Comparison of ENCODE assay signal across 11 cellular contexts in genomic region chr11:9017773-9018172, GRCh38. TPM values are rescaled to one million over a fixed set of nuclear protein-coding genes. Genes with fewer than 3 reads are reported as not detected.
DNase-seq lines count a peak whose midpoint lies in the region; ATAC-seq and TF ChIP-seq lines count a peak whose summit lies in the region.
"Had no signal": no experiment of that assay in that cellular context is flagged by ENCODE, and none has a peak within 500 bp of the region (broad histone marks: within the 10 kb centered on the region; RNA-seq: fewer than 3 reads in every experiment).

No MANE protein-coding gene starts in this region.

- TF ChIP-seq EP300 in gastroesophageal sphincter (IDR thresholded peaks at IDR 0.05), result no peak

- 36 to 64% methylated on average over 3 of the region's 5 CpGs for WGBS in gastroesophageal sphincter (ENCODE audit: low coverage in 1 of 2), 2 donors
- 63 to 68% methylated on average over 3 to 5 of the region's 5 CpGs for WGBS in esophagus squamous epithelium, 2 donors

- TF ChIP-seq CTCF in gastroesophageal sphincter (IDR thresholded peaks at IDR 0.05) (no peak), esophagus squamous epithelium (IDR thresholded peaks at IDR 0.05) (no peak), vagina (IDR thresholded peaks at IDR 0.05) (no peak)

- H3K27me3 ChIP-seq in gastroesophageal sphincter (no peaks in the 10 kb centered on the region), esophagus squamous epithelium (no peaks in the 10 kb centered on the region), vagina (no peaks in the 10 kb centered on the region)

- H3K4me3 ChIP-seq in gastroesophageal sphincter, result no peak overlapping the region
- H3K4me3 ChIP-seq in esophagus squamous epithelium, result no peak overlapping the region
- H3K4me3 ChIP-seq in vagina, result no peak overlapping the region
- H3K4me3 ChIP-seq: HAP-1 had no signal

- H3K9me3 ChIP-seq in gastroesophageal sphincter, result no peaks in the 10 kb centered on the region
- no peaks in the 10 kb centered on the region for H3K9me3 ChIP-seq in esophagus squamous epithelium
- H3K9me3 ChIP-seq in vagina, result no peaks in the 10 kb centered on the region
- H3K9me3 ChIP-seq: HAP-1 had no signal

- H3K27ac ChIP-seq in gastroesophageal sphincter (no peak overlapping the region), esophagus squamous epithelium (peak overlapping the region in 1 of 4 donors; percentile 14), vagina (no peak overlapping the region)

- H3K36me3 ChIP-seq in gastroesophageal sphincter (no peaks in the 10 kb centered on the region), esophagus squamous epithelium (no peaks in the 10 kb centered on the region), vagina (no peaks in the 10 kb centered on the region)
- H3K36me3 ChIP-seq: HAP-1 had no signal

- DNase-seq in GM04503 (ENCODE audit: low read depth) (peak; percentile 60), SIG-M5 (lab: John Stamatoyannopoulos, UW) (peak; percentile 46), sciatic nerve (ENCODE audit: low spot score) (peak; percentile 71), esophagus squamous epithelium (lab: John Stamatoyannopoulos, UW) (no peak), vagina (ENCODE audit: extremely low spot score in 2 of 2) (no peak)
- DNase-seq in activated naive CD4-positive, alpha-beta T cell treated with anti-CD3 and anti-CD28 coated beads, Interleukin-2, amount 50 U/mL, for 16 hours, result no peak
- DNase-seq: activated T-cell treated with anti-CD3 and anti-CD28 coated beads, Interleukin-2, amount 50 U/mL, for 1 hour had no signal

- TF ChIP-seq POLR2A in gastroesophageal sphincter (IDR thresholded peaks at IDR 0.05) (no peak), esophagus squamous epithelium (IDR thresholded peaks at IDR 0.05) (no peak), vagina (IDR thresholded peaks at IDR 0.05) (no peak)

- H3K4me1 ChIP-seq in gastroesophageal sphincter, result peaks cover 0 to 23% (median 9%) of the 10 kb centered on the region in 3 donors
- peaks cover 0 to 21% (median 3%) of the 10 kb centered on the region in 3 donors for H3K4me1 ChIP-seq in esophagus squamous epithelium
- H3K4me1 ChIP-seq in vagina, result peaks cover 5% of the 10 kb centered on the region

- ATAC-seq in gastroesophageal sphincter (peak; percentile 74), sciatic nerve (peak; percentile 81), HG02885 (IDR thresholded peaks at IDR 0.05; ENCODE audit: poor library complexity, unreplicated experiment) (no peak)
- ATAC-seq: T-cell had no signal

- intact Hi-C loops in sciatic nerve (cut with DNase I) (no loop called here), esophagus squamous epithelium (cut with DNase I) (loop anchor here (5.0 kb wide), 1 partner anchor 120 kb away; no protein-coding TSS in a partner anchor), vagina (cut with DNase I) (no loop called here)

RNA-seq across cellular contexts. Expression of gene NRIP3, which starts 14.0 kb away (rescaled TPM):
- 1 to 10 TPM; 1.8 to 2.9 (median 2.2) TPM for total RNA-seq in gastroesophageal sphincter
- 0.62 TPM for total RNA-seq in sciatic nerve
- 1 to 10 TPM in 2 of 4 donors, under 1 TPM in 2; 0.66 to 1.4 (median 1.0) TPM for total RNA-seq in esophagus squamous epithelium
- 1.2 TPM for total RNA-seq in vagina

RNA-seq across cellular contexts. Expression of gene TMEM9B, which starts 53.5 kb away (rescaled TPM):
- total RNA-seq in gastroesophageal sphincter (10 to 100 TPM; 14.6 to 40.0 (median 21.5) TPM), sciatic nerve (44.0 TPM), esophagus squamous epithelium (10 to 100 TPM; 41.7 to 73.2 (median 57.6) TPM), vagina (26.8 TPM)

Comparison
In these comparisons a context has a peak if more than half of its experiments do, and no peak if none do; other contexts are left out.
1. DNase-seq: peak in GM04503 (single experiment), SIG-M5 (single experiment) and sciatic nerve (single experiment); none in esophagus squamous epithelium (single experiment), vagina (0 of 2) and activated naive CD4-positive, alpha-beta T cell treated with anti-CD3 and anti-CD28 coated beads, Interleukin-2, amount 50 U/mL, for 16 hours (single experiment).